In genomic region chr1:182198006-182198605, GRCh38 we compare ENCODE assay signal across 10 cellular contexts.
A peak's percentile ranks its signal among the peaks of the same experiment; 100 is the strongest.
DNase-seq lines count a peak whose midpoint lies in the region; ATAC-seq and TF ChIP-seq lines count a peak whose summit lies in the region.
"Had no signal": no experiment of that assay in that cellular context is flagged by ENCODE, and none has a peak within 500 bp of the region (broad histone marks: within the 10 kb centered on the region; RNA-seq: fewer than 3 reads in every experiment).

No MANE protein-coding gene starts in this region.

- H3K27ac ChIP-seq in gastroesophageal sphincter (peak overlapping the region; percentile 74 to 82 (median 80)), suprapubic skin (peak overlapping the region; percentile 3), caudate nucleus (ENCODE audit: low read depth, low read length) (no peak overlapping the region)

- H3K4me3 ChIP-seq in gastroesophageal sphincter (no peak overlapping the region), suprapubic skin (no peak overlapping the region)

- TF ChIP-seq POLR2A in gastroesophageal sphincter (IDR thresholded peaks at IDR 0.05) (no peak), suprapubic skin (IDR thresholded peaks at IDR 0.05) (no peak)

- no peaks in the 10 kb centered on the region for H3K27me3 ChIP-seq in gastroesophageal sphincter
- H3K27me3 ChIP-seq in suprapubic skin, result no peaks in the 10 kb centered on the region

- H3K4me1 ChIP-seq in gastroesophageal sphincter (peaks cover 13 to 42% (median 14%) of the 10 kb centered on the region in 3 donors), suprapubic skin (peaks cover 19% of the 10 kb centered on the region)

- WGBS in gastroesophageal sphincter (ENCODE audit: low coverage in 1 of 2), 2 donors, result 65 to 74% methylated on average over 4 of the region's 4 CpGs
- 53% methylated on average over 4 of the region's 4 CpGs for WGBS in suprapubic skin

- ATAC-seq in gastroesophageal sphincter (no peak), HG02798 (IDR thresholded peaks at IDR 0.05; ENCODE audit: poor library complexity, unreplicated experiment) (no peak)

- H3K9me3 ChIP-seq in gastroesophageal sphincter (no peaks in the 10 kb centered on the region), suprapubic skin (no peaks in the 10 kb centered on the region)

- H3K36me3 ChIP-seq in gastroesophageal sphincter (no peaks in the 10 kb centered on the region), suprapubic skin (no peaks in the 10 kb centered on the region)

- DNase-seq in GM20000 (ENCODE audit: low spot score) (peak; percentile 14), OCI-M1 (lab: John Stamatoyannopoulos, UW) (peak; percentile 49), suprapubic skin (ENCODE audit: low spot score in 2 of 2) (no peak), caudate nucleus (lab: John Stamatoyannopoulos, UW) (no peak), epidermal melanocyte (ENCODE audit: insufficient read length, low spot score) (no peak)
- no peak for DNase-seq in activated CD4-positive, CD25-positive, alpha-beta regulatory T cell treated with anti-CD3 and anti-CD28 coated beads, Interleukin-2, amount 50 U/mL, for 72 hours
- DNase-seq: NCI-H1048, occipital lobe had no signal

- TF ChIP-seq EP300 in gastroesophageal sphincter (IDR thresholded peaks at IDR 0.05), result no peak
- TF ChIP-seq EP300 in suprapubic skin (IDR thresholded peaks at IDR 0.05), result no peak

- TF ChIP-seq CTCF in GM20000 (IDR thresholded peaks at IDR 0.05; ENCODE audit: extremely low read depth, missing control alignments), result peak; percentile 27
- TF ChIP-seq CTCF in gastroesophageal sphincter (IDR thresholded peaks at IDR 0.05), result peak in 3 of 4 experiments; percentile 18 to 33 (median 27)
- TF ChIP-seq CTCF in suprapubic skin (IDR thresholded peaks at IDR 0.05), result no peak

Comparison
In these comparisons a context has a peak if more than half of its experiments do, and no peak if none do; other contexts are left out.
1. DNase-seq: peak in GM20000 (single experiment) and OCI-M1 (single experiment); none in suprapubic skin (0 of 2), caudate nucleus (0 of 61), epidermal melanocyte (single experiment) and activated CD4-positive, CD25-positive, alpha-beta regulatory T cell treated with anti-CD3 and anti-CD28 coated beads, Interleukin-2, amount 50 U/mL, for 72 hours (single experiment).
2. CTCF ChIP-seq: peak in GM20000 (single experiment) and gastroesophageal sphincter (3 of 4); none in suprapubic skin (0 of 2).